Comparison of ENCODE assay signal across 21 cellular contexts in the genomic region with DNA sequence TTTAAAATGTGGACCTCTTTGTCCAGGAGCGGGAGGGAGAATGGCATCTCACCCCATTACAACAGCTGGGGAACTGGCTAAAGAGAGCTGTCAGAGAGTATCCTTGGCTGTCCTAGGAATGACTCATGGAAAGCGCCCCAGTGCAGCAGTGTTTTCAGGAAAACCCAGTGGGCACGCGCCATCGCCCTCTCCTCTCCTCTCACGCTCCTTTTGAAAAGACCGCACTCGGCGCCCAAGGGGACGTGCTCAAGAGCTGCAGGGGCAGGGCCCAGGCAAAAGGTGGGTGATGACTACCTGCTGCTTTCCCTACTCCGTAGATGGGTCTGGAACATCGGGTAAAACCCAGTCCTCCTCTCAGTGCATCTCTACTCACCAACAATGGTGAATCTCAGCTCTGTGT.
A peak's percentile ranks its signal among the peaks of the same experiment; 100 is the strongest.
DNase-seq lines count a peak whose midpoint lies in the region; ATAC-seq and TF ChIP-seq lines count a peak whose summit lies in the region.
"Had no signal": no experiment of that assay in that cellular context is flagged by ENCODE, and none has a peak within 500 bp of the region (broad histone marks: within the 10 kb centered on the region; RNA-seq: fewer than 3 reads in every experiment).

No MANE protein-coding gene starts in this region.

- H3K27me3 Mint-ChIP-seq in activated CD8-positive, alpha-beta memory T cell treated with anti-CD3 and anti-CD28 coated beads, Interleukin-2, amount 10 ng/mL, durations not matched to agents 7 days and 5 days: no peaks in the 10 kb centered on the region
- H3K27me3 Mint-ChIP-seq in nephron (ENCODE audit: low read depth) (no peaks in the 10 kb centered on the region), type B pancreatic cell (no peaks in the 10 kb centered on the region), neural progenitor cell (ENCODE audit: insufficient read depth, low read depth) (peaks cover 2% of the 10 kb centered on the region)
- H3K27me3 Mint-ChIP-seq: activated B cell treated with CpG ODN at 0.5 μM for 24 hours had no signal

- H4K20me1 ChIP-seq in neural progenitor cell (ENCODE audit: low read depth): peaks cover 9% of the 10 kb centered on the region

- H2AFZ ChIP-seq in neural progenitor cell (replicated peaks): no peak overlapping the region

- peaks cover 12% of the 10 kb centered on the region for H3F3A ChIP-seq in neural progenitor cell (ENCODE audit: low read depth)

- no peaks in the 10 kb centered on the region for H3K36me3 ChIP-seq in neural progenitor cell

- no peak overlapping the region for H3K27ac ChIP-seq in neural progenitor cell
- H3K27ac ChIP-seq: ascending aorta, neutrophil, SJCRH30, skin epidermis had no signal

- no peak for ATAC-seq in activated CD8-positive, alpha-beta memory T cell treated with anti-CD3 and anti-CD28 coated beads, Interleukin-2, amount 10 ng/mL, durations not matched to agents 7 days and 5 days
- ATAC-seq in HG03097 (IDR thresholded peaks at IDR 0.05; ENCODE audit: low FRiP score, unreplicated experiment): no peak

- H3K4me3 ChIP-seq in fibroblast of mammary gland (ENCODE audit: control insufficient read depth, low read depth, low read length): no peak overlapping the region
- H3K4me3 ChIP-seq in neural progenitor cell: no peak overlapping the region
- H3K4me3 ChIP-seq: ascending aorta, SJCRH30, skin epidermis had no signal

- H3K4me1 Mint-ChIP-seq in activated CD8-positive, alpha-beta memory T cell treated with anti-CD3 and anti-CD28 coated beads, Interleukin-2, amount 10 ng/mL, durations not matched to agents 7 days and 5 days: peaks cover 8% of the 10 kb centered on the region
- peaks cover 38% of the 10 kb centered on the region for H3K4me1 Mint-ChIP-seq in nephron
- peaks cover 10% of the 10 kb centered on the region for H3K4me1 Mint-ChIP-seq in type B pancreatic cell (ENCODE audit: unreplicated experiment)
- H3K4me1 Mint-ChIP-seq in neural progenitor cell: peaks cover 30% of the 10 kb centered on the region
- H3K4me1 Mint-ChIP-seq: mesothelial cell of epicardium had no signal

- no peaks in the 10 kb centered on the region for H3K9me3 ChIP-seq in neural progenitor cell (ENCODE audit: low read depth)
- H3K9me3 ChIP-seq: ascending aorta, neutrophil, SJCRH30 had no signal

- H3K4me3 Mint-ChIP-seq in activated CD8-positive, alpha-beta memory T cell treated with anti-CD3 and anti-CD28 coated beads, Interleukin-2, amount 10 ng/mL, durations not matched to agents 7 days and 5 days: no peak overlapping the region
- H3K4me3 Mint-ChIP-seq in nephron (no peak overlapping the region), type B pancreatic cell (no peak overlapping the region), neural progenitor cell (no peak overlapping the region)
- H3K4me3 Mint-ChIP-seq: activated B cell treated with CpG ODN at 0.5 μM for 24 hours; mesothelial cell of epicardium; T-helper 1 cell treated with Interleukin-12 subunit alpha and Interleukin-12 subunit beta and Interleukin-4 antibody, amounts not matched to agents 30 μg/mL and 1 μg/mL, for 36 hours had no signal

- H3K27ac Mint-ChIP-seq in activated CD8-positive, alpha-beta memory T cell treated with anti-CD3 and anti-CD28 coated beads, Interleukin-2, amount 10 ng/mL, durations not matched to agents 7 days and 5 days: no peak overlapping the region
- H3K27ac Mint-ChIP-seq in nephron: peak overlapping the region; percentile 84 to 91 (median 84)
- H3K27ac Mint-ChIP-seq in type B pancreatic cell: no peak overlapping the region
- no peak overlapping the region for H3K27ac Mint-ChIP-seq in neural progenitor cell
- H3K27ac Mint-ChIP-seq: activated B cell treated with CpG ODN at 0.5 μM for 24 hours; mesothelial cell of epicardium; T-helper 1 cell treated with Interleukin-12 subunit alpha and Interleukin-12 subunit beta and Interleukin-4 antibody, amounts not matched to agents 30 μg/mL and 1 μg/mL, for 36 hours had no signal

- H3K4me2 ChIP-seq in neural progenitor cell: no peak overlapping the region

- peaks cover 24% of the 10 kb centered on the region for H3K36me3 Mint-ChIP-seq in activated CD8-positive, alpha-beta memory T cell treated with anti-CD3 and anti-CD28 coated beads, Interleukin-2, amount 10 ng/mL, durations not matched to agents 7 days and 5 days
- H3K36me3 Mint-ChIP-seq in nephron (ENCODE audit: low read depth) (peaks cover 30% of the 10 kb centered on the region), type B pancreatic cell (peaks cover 14% of the 10 kb centered on the region), neural progenitor cell (peaks cover 21% of the 10 kb centered on the region)

- H3K79me2 ChIP-seq in neural progenitor cell (ENCODE audit: low read depth): no peaks in the 10 kb centered on the region

- H3K27me3 ChIP-seq in neural progenitor cell: no peaks in the 10 kb centered on the region
- H3K27me3 ChIP-seq: ascending aorta, neutrophil, SJCRH30 had no signal

- H3K9ac ChIP-seq in neural progenitor cell: no peak overlapping the region

- CTCF ChIA-PET in activated CD8-positive, alpha-beta memory T cell treated with anti-CD3 and anti-CD28 coated beads, Interleukin-2, amount 10 ng/mL, durations not matched to agents 7 days and 5 days (lab: Charles Lee): interaction anchor here (2.4 kb wide), 1 partner anchor 70 kb away, joined by 6 read pairs; no protein-coding TSS in a partner anchor

- TF ChIP-seq CTCF in fibroblast of mammary gland (conservative IDR thresholded peaks at IDR 0.05; ENCODE audit: control insufficient read depth, insufficient read depth, low read depth, low read length): no peak
- no peak for TF ChIP-seq CTCF in nephron (IDR thresholded peaks at IDR 0.05; ENCODE audit: unreplicated experiment in 3 of 3)
- TF ChIP-seq CTCF in type B pancreatic cell (conservative IDR thresholded peaks at IDR 0.05): no peak
- TF ChIP-seq CTCF in neural progenitor cell (IDR thresholded peaks at IDR 0.05): no peak

- DNase-seq in activated CD8-positive, alpha-beta memory T cell treated with anti-CD3 and anti-CD28 coated beads, Interleukin-2, amount 50 U/mL, for 48 hours: peak; percentile 52
- no peak for DNase-seq in activated CD8-positive, alpha-beta memory T cell treated with anti-CD3 and anti-CD28 coated beads, Interleukin-2, amount 10 ng/mL, durations not matched to agents 7 days and 5 days
- DNase-seq in fibroblast of mammary gland (ENCODE audit: low read depth) (peak; percentile 62), type B pancreatic cell (ENCODE audit: extremely low spot score, unreplicated experiment) (peak; percentile 62), neural progenitor cell (ENCODE audit: low spot score) (no peak), NCI-H774 (lab: John Stamatoyannopoulos, UW) (no peak)
- DNase-seq: activated B cell treated with CpG ODN at 0.5 μM for 24 hours; activated gamma-delta T cell; DMS153; hippocampal formation; Kasumi-1; NCI-H1105 treated with DMSO at 0.1 percent for 48 hours; stimulated activated CD4-positive, alpha-beta T cell treated with anti-CD3 and anti-CD28 coated beads, Interleukin-4, amount 100 ng/mL, for 4 hours had no signal

- no peaks in the 10 kb centered on the region for H3K9me3 Mint-ChIP-seq in activated CD8-positive, alpha-beta memory T cell treated with anti-CD3 and anti-CD28 coated beads, Interleukin-2, amount 10 ng/mL, durations not matched to agents 7 days and 5 days (ENCODE audit: low read depth)
- H3K9me3 Mint-ChIP-seq in nephron (no peaks in the 10 kb centered on the region), type B pancreatic cell (no peaks in the 10 kb centered on the region), neural progenitor cell (no peaks in the 10 kb centered on the region)
- H3K9me3 Mint-ChIP-seq: activated B cell treated with CpG ODN at 0.5 μM for 24 hours; mesothelial cell of epicardium; T-helper 1 cell treated with Interleukin-12 subunit alpha and Interleukin-12 subunit beta and Interleukin-4 antibody, amounts not matched to agents 30 μg/mL and 1 μg/mL, for 36 hours had no signal

- peaks cover 14% of the 10 kb centered on the region for H3K4me1 ChIP-seq in neural progenitor cell
- H3K4me1 ChIP-seq: SJCRH30 had no signal

Comparison
In these comparisons a context has a peak if more than half of its experiments do, and no peak if none do; other contexts are left out.
1. DNase-seq: peak in activated CD8-positive, alpha-beta memory T cell treated with anti-CD3 and anti-CD28 coated beads, Interleukin-2, amount 50 U/mL, for 48 hours (single experiment), fibroblast of mammary gland (single experiment) and type B pancreatic cell (single experiment); none in activated CD8-positive, alpha-beta memory T cell treated with anti-CD3 and anti-CD28 coated beads, Interleukin-2, amount 10 ng/mL, durations not matched to agents 7 days and 5 days (single experiment), neural progenitor cell (single experiment) and NCI-H774 (single experiment).
2. H3K27ac Mint-ChIP-seq: peak in nephron (3 of 3); none in activated CD8-positive, alpha-beta memory T cell treated with anti-CD3 and anti-CD28 coated beads, Interleukin-2, amount 10 ng/mL, durations not matched to agents 7 days and 5 days (single experiment), type B pancreatic cell (single experiment) and neural progenitor cell (single experiment).